ENCODE assay signal across 1 cellular context in the genomic region with DNA sequence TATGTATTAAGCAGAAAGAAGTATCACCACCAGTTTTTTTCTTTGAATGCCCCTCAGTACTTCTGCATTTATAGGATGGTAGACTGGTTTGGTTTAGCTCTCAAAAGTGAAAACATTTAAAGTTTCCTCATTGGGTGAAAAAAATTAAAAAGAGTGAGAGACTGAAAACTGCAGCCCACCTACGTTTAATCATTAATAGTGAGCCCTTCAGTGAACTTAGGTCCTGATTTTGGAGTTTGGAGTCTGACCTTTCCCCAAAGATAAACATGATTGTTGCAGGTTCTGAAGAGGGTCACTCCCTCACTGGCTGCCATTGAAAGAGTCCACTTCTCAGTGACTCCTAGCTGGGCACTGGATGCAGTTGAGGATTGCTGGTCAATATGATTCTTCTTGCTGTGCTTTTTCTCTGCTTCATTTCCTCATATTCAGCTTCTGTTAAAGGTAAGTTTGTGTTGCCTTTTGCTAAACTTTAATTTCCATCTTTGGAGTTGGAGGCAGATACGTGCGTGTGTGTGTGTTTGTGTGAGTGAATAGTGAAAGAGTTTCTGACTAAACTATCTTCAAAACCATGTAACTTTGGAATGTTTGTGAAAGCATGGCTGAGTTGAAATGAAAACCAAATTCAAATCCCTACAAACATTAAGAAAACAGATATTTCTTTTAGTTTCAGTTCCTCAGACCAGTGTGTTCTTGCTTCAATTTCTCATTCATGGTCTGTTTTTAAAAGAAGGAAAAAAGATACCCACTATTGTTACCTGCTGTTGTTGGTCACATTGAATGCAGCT.
TF ChIP-seq lines count a peak whose summit lies in the region.

Gene MTTP, plus strand, starts transcription at position 295 of the 785 bp plus-strand sequence. Its CDS starts 86 bp downstream, at position 381.

TF ChIP-seq in HepG2, 621 proteins besides CTCF, POLR2A, EP300 and RAD21 (continued from another document and continues in another):
- TF ChIP-seq ZBTB14 (CRISPR knock-in tag; IDR thresholded peaks at IDR 0.05) (no peak), ZNF609 (CRISPR knock-in tag; IDR thresholded peaks at IDR 0.05; ENCODE audit: borderline replicate concordance) (peak; percentile 53; the same call in 1 of the 2 replicates), PHF8 (CRISPR knock-in tag; IDR thresholded peaks at IDR 0.05) (peak; percentile 53; the same call in 1 of the 2 replicates), POLR2G (IDR thresholded peaks at IDR 0.05; ENCODE audit: low read depth, low read length) (peak; percentile 85), MEIS1 (CRISPR knock-in tag; IDR thresholded peaks at IDR 0.05; ENCODE audit: borderline replicate concordance) (0 out of 2 replicates have a peak, but pooled peaks have one; percentile 22), MIER2 (CRISPR knock-in tag; IDR thresholded peaks at IDR 0.05) (peak; percentile 47; the same call in 1 of the 2 replicates), SMC3 (IDR thresholded peaks at IDR 0.05; ENCODE audit: low read length) (no peak; the same call in 1 of the 2 replicates), NR2C2 (CRISPR knock-in tag; IDR thresholded peaks at IDR 0.05; ENCODE audit: borderline replicate concordance) (peak; percentile 88), SMAD3 (CRISPR knock-in tag; IDR thresholded peaks at IDR 0.05) (peak; percentile 60; the same call in 1 of the 2 replicates), ZBTB7B (CRISPR knock-in tag; IDR thresholded peaks at IDR 0.05) (peak; percentile 82), SOX5 (CRISPR knock-in tag; IDR thresholded peaks at IDR 0.05; ENCODE audit: borderline replicate concordance) (peak; percentile 68; the same call in 1 of the 2 replicates), BRCA1 (CRISPR knock-in tag; IDR thresholded peaks at IDR 0.05) (0 out of 2 replicates have a peak, but pooled peaks have one; percentile 72), HNF1A (IDR thresholded peaks at IDR 0.05; ENCODE audit: low read depth) (peak; percentile 92), HNF1A (CRISPR knock-in tag; IDR thresholded peaks at IDR 0.05; ENCODE audit: borderline replicate concordance) (peak; percentile 95), MYC (CRISPR knock-in tag; IDR thresholded peaks at IDR 0.05; ENCODE audit: borderline replicate concordance) (no peak), CEBPG (CRISPR knock-in tag; IDR thresholded peaks at IDR 0.05) (peak; percentile 39; the same call in 1 of the 2 replicates), ZNF567 (CRISPR knock-in tag; IDR thresholded peaks at IDR 0.05; ENCODE audit: borderline replicate concordance) (no peak), PLRG1 (conservative IDR thresholded peaks at IDR 0.05) (no peak), HNRNPL (IDR thresholded peaks at IDR 0.05; ENCODE audit: low read depth, low read length) (no peak), SNRNP70 (IDR thresholded peaks at IDR 0.05; ENCODE audit: low read depth, low read length) (no peak), DNMT1 (CRISPR knock-in tag; IDR thresholded peaks at IDR 0.05) (no peak), PHF5A (CRISPR knock-in tag; IDR thresholded peaks at IDR 0.05; ENCODE audit: low read depth, unreplicated experiment) (peak; percentile 68), SIX4 (CRISPR knock-in tag; IDR thresholded peaks at IDR 0.05) (0 out of 2 replicates have a peak, but pooled peaks have one; percentile 31), ZNF343 (CRISPR knock-in tag; IDR thresholded peaks at IDR 0.05) (0 out of 2 replicates have a peak, but pooled peaks have one; percentile 64), ZNF563 (CRISPR knock-in tag; IDR thresholded peaks at IDR 0.05) (no peak), ZNF7 (CRISPR knock-in tag; IDR thresholded peaks at IDR 0.05) (no peak)
- TF ChIP-seq, protein P1, sequence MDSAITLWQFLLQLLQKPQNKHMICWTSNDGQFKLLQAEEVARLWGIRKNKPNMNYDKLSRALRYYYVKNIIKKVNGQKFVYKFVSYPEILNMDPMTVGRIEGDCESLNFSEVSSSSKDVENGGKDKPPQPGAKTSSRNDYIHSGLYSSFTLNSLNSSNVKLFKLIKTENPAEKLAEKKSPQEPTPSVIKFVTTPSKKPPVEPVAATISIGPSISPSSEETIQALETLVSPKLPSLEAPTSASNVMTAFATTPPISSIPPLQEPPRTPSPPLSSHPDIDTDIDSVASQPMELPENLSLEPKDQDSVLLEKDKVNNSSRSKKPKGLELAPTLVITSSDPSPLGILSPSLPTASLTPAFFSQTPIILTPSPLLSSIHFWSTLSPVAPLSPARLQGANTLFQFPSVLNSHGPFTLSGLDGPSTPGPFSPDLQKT (CRISPR knock-in tag; IDR thresholded peaks at IDR 0.05; ENCODE audit: borderline replicate concordance) = no peak
- TF ChIP-seq, protein P2, sequence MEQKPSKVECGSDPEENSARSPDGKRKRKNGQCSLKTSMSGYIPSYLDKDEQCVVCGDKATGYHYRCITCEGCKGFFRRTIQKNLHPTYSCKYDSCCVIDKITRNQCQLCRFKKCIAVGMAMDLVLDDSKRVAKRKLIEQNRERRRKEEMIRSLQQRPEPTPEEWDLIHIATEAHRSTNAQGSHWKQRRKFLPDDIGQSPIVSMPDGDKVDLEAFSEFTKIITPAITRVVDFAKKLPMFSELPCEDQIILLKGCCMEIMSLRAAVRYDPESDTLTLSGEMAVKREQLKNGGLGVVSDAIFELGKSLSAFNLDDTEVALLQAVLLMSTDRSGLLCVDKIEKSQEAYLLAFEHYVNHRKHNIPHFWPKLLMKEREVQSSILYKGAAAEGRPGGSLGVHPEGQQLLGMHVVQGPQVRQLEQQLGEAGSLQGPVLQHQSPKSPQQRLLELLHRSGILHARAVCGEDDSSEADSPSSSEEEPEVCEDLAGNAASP (CRISPR knock-in tag; IDR thresholded peaks at IDR 0.05; ENCODE audit: borderline replicate concordance) = peak; percentile 40; the same call in 1 of the 2 replicates
- TF ChIP-seq, protein P3, sequence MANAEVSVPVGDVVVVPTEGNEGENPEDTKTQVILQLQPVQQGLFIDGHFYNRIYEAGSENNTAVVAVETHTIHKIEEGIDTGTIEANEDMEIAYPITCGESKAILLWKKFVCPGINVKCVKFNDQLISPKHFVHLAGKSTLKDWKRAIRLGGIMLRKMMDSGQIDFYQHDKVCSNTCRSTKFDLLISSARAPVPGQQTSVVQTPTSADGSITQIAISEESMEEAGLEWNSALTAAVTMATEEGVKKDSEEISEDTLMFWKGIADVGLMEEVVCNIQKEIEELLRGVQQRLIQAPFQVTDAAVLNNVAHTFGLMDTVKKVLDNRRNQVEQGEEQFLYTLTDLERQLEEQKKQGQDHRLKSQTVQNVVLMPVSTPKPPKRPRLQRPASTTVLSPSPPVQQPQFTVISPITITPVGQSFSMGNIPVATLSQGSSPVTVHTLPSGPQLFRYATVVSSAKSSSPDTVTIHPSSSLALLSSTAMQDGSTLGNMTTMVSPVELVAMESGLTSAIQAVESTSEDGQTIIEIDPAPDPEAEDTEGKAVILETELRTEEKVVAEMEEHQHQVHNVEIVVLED (CRISPR knock-in tag; IDR thresholded peaks at IDR 0.05; ENCODE audit: borderline replicate concordance) = peak; percentile 66; the same call in 1 of the 2 replicates
